In genomic region chr22:39266398-39267030, GRCh38 we compare ENCODE assay signal across 8 cellular contexts. TPM values are rescaled to one million over a fixed set of nuclear protein-coding genes. Genes with fewer than 3 reads are reported as not detected.
DNase-seq lines count a peak whose midpoint lies in the region; ATAC-seq and TF ChIP-seq lines count a peak whose summit lies in the region.

No MANE protein-coding gene starts in this region.

- H3K9ac ChIP-seq in Karpas-422 (ENCODE audit: low read length) = no peak overlapping the region

- no peak overlapping the region for H3K4me3 Mint-ChIP-seq in Calu3 (ENCODE audit: low read depth, unreplicated experiment)

- H3K27me3 ChIP-seq in Karpas-422 (ENCODE audit: low read length) = no peaks in the 10 kb centered on the region

- DNase-seq in GM13977 (ENCODE audit: low spot score) = peak; percentile 86
- peak; percentile 43 for DNase-seq in Karpas-422
- DNase-seq in fibroblast of peridontal ligament (ENCODE audit: extremely low read depth) = peak; percentile 23
- DNase-seq in Calu3 = no peak
- DNase-seq in cerebellum (ENCODE audit: low spot score) = no peak
- no peak for DNase-seq in NCI-H187 (lab: John Stamatoyannopoulos, UW)
- no peak for DNase-seq in HK-2 (ENCODE audit: unreplicated experiment)

- H3K9me3 Mint-ChIP-seq in Calu3 (ENCODE audit: low read depth, unreplicated experiment) = peaks cover 2% of the 10 kb centered on the region

- H3K4me1 Mint-ChIP-seq in Calu3 (ENCODE audit: low read depth, unreplicated experiment) = peaks cover 7% of the 10 kb centered on the region

- intact Hi-C loops in Calu3 (cut with micrococcal nuclease; ENCODE audit: unreplicated experiment) = no loop called here

- no TSS peak for BruUV-seq in Calu3 (replicated peaks; lab: Mats Ljungman, UMichigan)

- ATAC-seq in GM21528 (IDR thresholded peaks at IDR 0.05; ENCODE audit: low FRiP score, unreplicated experiment) = peak; percentile 79

- no peaks in the 10 kb centered on the region for H3K9me3 ChIP-seq in Karpas-422 (ENCODE audit: low read length)

- no peak overlapping the region for H3K27ac Mint-ChIP-seq in Calu3 (ENCODE audit: unreplicated experiment)

- no peak overlapping the region; the same call in 1 of the 2 replicates for H2AFZ ChIP-seq in Karpas-422 (ENCODE audit: low read length)

- no peaks in the 10 kb centered on the region for H3K36me3 Mint-ChIP-seq in Calu3 (ENCODE audit: insufficient read depth, unreplicated experiment)

- H3K27ac ChIP-seq in Karpas-422 (ENCODE audit: low read length) = no peak overlapping the region

- in situ Hi-C loops in GM13977 (cut with MboI; ENCODE audit: low pct_unique_long_range_greater_than_20kb, low sequenced_read_pairs, unreplicated experiment) = no loop called here

- H3K36me3 ChIP-seq in Karpas-422 (ENCODE audit: insufficient read depth, low read length) = no peaks in the 10 kb centered on the region

- H3K79me2 ChIP-seq in Karpas-422 (ENCODE audit: low read length) = no peaks in the 10 kb centered on the region

- TF ChIP-seq CTCF in GM13977 (IDR thresholded peaks at IDR 0.05; ENCODE audit: extremely low read depth, insufficient read depth, missing control alignments) = no peak
- TF ChIP-seq CTCF in Calu3 (IDR thresholded peaks at IDR 0.05; ENCODE audit: unreplicated experiment) = no peak

- H3K27me3 Mint-ChIP-seq in Calu3 (ENCODE audit: unreplicated experiment) = no peaks in the 10 kb centered on the region

- no peaks in the 10 kb centered on the region for H3K9me2 ChIP-seq in Karpas-422 (replicated peaks; ENCODE audit: insufficient read depth, low read length)

- no peaks in the 10 kb centered on the region for H4K20me1 ChIP-seq in Karpas-422 (ENCODE audit: insufficient read depth, low read depth, low read length)

- no peak overlapping the region for H3K4me3 ChIP-seq in Karpas-422 (ENCODE audit: low read length)

- CTCF ChIA-PET in Calu3 (lab: Charles Lee) = no interaction called here

- peaks cover 13% of the 10 kb centered on the region for H3K4me1 ChIP-seq in Karpas-422 (ENCODE audit: low read length)

- H3K4me2 ChIP-seq in Karpas-422 (ENCODE audit: low read depth, low read length, poor library complexity, severe bottlenecking) = no peak overlapping the region

RNA-seq across cellular contexts. Expression of gene PDGFB, which starts 21.7 kb away (rescaled TPM):
- 0.43 and 2.9 TPM in 2 replicates for total RNA-seq in Karpas-422 (2014; rRNA removed; shearing (Covaris generic); ENCODE audit: low replicate concordance)
- total RNA-seq in Calu3 (2022) = 12.1 and 25.9 TPM in 2 replicates
- total RNA-seq in cerebellum = 6.9 TPM

RNA-seq across cellular contexts. Expression of gene RPL3, which starts 52.9 kb away (rescaled TPM):
- 1,770 and 3,552 TPM in 2 replicates for total RNA-seq in Karpas-422 (2014; rRNA removed; shearing (Covaris generic); ENCODE audit: low replicate concordance)
- total RNA-seq in Calu3 (2022) (977 and 1,058 TPM in 2 replicates), cerebellum (983 TPM)

Comparison
In these comparisons a context has a peak if more than half of its experiments do, and no peak if none do; other contexts are left out.
1. DNase-seq: peak in GM13977 (single experiment), Karpas-422 (single experiment) and fibroblast of peridontal ligament (single experiment); none in Calu3 (single experiment), cerebellum (single experiment), NCI-H187 (0 of 2) and HK-2 (single experiment).